ENCODE assay signal across 9 cellular contexts in the genomic region with DNA sequence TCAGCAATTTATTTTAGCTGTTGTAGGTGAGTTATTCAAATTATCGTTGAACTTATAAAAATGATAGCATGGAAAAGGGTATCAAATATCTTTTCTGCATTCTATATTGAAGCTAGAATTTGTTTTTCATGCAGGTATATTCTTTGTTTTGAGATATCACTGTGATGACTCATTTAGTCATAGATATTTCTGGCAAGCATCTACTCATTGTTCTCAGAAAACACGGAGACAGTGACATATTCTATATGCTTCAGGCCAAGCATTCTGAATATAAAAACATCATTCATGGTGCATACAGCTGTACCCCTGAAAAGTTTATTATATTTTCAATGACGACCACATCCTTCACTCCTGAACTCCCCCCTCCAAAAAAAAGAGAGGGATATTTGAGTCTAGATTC.
"Had no signal": no experiment of that assay in that cellular context is flagged by ENCODE, and none has a peak within 500 bp of the region (broad histone marks: within the 10 kb centered on the region; RNA-seq: fewer than 3 reads in every experiment).

No MANE protein-coding gene starts in this region.

- H3K9me3 ChIP-seq: HAP-1 had no signal

- H3K4me3 ChIP-seq: GM23248, HAP-1, K562 had no signal

- ATAC-seq: HCT116, K562 had no signal

- H3K9ac ChIP-seq: GM23248 had no signal

- H3K4me1 ChIP-seq: HAP-1 had no signal

- H2AFZ ChIP-seq: GM23248 had no signal

- DNase-seq: GM23248, GOT3, H7, HFFc6, IMR-90 had no signal

- H3K36me3 ChIP-seq: HAP-1 had no signal

- H3K27ac ChIP-seq: GM23248 had no signal

- FAIRE-seq: HTR-8/SVneo, K562 had no signal
